Comparison of ENCODE assay signal across 1 cellular context in the genomic region with DNA sequence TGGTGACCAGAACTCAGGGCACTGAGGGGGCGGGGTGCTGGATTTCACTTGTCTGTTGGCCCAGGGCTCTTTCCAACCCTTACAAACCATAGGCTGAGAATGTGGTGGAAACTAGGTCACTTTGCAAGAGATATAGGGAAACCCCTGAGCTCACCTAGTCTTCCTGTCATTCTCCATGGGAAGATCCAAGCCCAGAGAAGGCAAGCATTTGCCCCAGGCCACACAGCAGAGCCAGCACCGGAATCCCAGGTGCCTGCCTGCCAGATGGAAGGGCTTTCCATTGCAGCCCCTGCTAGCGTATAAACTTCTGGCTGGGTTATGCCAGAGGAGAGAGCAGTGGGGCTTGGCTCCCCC.
TF ChIP-seq lines count a peak whose summit lies in the region.

No MANE protein-coding gene starts in this region.

TF ChIP-seq in K562, 482 proteins besides CTCF, POLR2A, EP300 and RAD21 (continued from another document):
- TF ChIP-seq, protein P1, sequence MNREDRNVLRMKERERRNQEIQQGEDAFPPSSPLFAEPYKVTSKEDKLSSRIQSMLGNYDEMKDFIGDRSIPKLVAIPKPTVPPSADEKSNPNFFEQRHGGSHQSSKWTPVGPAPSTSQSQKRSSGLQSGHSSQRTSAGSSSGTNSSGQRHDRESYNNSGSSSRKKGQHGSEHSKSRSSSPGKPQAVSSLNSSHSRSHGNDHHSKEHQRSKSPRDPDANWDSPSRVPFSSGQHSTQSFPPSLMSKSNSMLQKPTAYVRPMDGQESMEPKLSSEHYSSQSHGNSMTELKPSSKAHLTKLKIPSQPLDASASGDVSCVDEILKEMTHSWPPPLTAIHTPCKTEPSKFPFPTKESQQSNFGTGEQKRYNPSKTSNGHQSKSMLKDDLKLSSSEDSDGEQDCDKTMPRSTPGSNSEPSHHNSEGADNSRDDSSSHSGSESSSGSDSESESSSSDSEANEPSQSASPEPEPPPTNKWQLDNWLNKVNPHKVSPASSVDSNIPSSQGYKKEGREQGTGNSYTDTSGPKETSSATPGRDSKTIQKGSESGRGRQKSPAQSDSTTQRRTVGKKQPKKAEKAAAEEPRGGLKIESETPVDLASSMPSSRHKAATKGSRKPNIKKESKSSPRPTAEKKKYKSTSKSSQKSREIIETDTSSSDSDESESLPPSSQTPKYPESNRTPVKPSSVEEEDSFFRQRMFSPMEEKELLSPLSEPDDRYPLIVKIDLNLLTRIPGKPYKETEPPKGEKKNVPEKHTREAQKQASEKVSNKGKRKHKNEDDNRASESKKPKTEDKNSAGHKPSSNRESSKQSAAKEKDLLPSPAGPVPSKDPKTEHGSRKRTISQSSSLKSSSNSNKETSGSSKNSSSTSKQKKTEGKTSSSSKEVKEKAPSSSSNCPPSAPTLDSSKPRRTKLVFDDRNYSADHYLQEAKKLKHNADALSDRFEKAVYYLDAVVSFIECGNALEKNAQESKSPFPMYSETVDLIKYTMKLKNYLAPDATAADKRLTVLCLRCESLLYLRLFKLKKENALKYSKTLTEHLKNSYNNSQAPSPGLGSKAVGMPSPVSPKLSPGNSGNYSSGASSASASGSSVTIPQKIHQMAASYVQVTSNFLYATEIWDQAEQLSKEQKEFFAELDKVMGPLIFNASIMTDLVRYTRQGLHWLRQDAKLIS (CRISPR knock-in tag; IDR thresholded peaks at IDR 0.05): no peak
- TF ChIP-seq ZNF253 (CRISPR knock-in tag; conservative IDR thresholded peaks at IDR 0.05) (no peak), SIN3B (IDR thresholded peaks at IDR 0.05; ENCODE audit: low read depth) (no peak), KDM1A (IDR thresholded peaks at IDR 0.05) (peak in 1 of 2 experiments; percentile 44; a peak in 1 of 4 replicates), HDAC2 (IDR thresholded peaks at IDR 0.05) (no peak), ZNF384 (IDR thresholded peaks at IDR 0.05; ENCODE audit: low read depth, low read length) (no peak), ZNF165 (CRISPR knock-in tag; IDR thresholded peaks at IDR 0.05; ENCODE audit: borderline replicate concordance) (no peak), ELF2 (CRISPR knock-in tag; IDR thresholded peaks at IDR 0.05) (no peak), DACH1 (IDR thresholded peaks at IDR 0.05; ENCODE audit: partially characterized antibody) (no peak), ESRRA (IDR thresholded peaks at IDR 0.05; ENCODE audit: borderline replicate concordance, low read depth) (no peak)
TF ChIP-seq in K562: peak in this region for 6.
